10 cellular contexts compared by ENCODE assay signal in genomic region chr11:47508595-47509555, GRCh38. TPM values are rescaled to one million over a fixed set of nuclear protein-coding genes. Genes with fewer than 3 reads are reported as not detected.
DNase-seq lines count a peak whose midpoint lies in the region; ATAC-seq and TF ChIP-seq lines count a peak whose summit lies in the region.
"Had no signal": no experiment of that assay in that cellular context is flagged by ENCODE, and none has a peak within 500 bp of the region (broad histone marks: within the 10 kb centered on the region; RNA-seq: fewer than 3 reads in every experiment).

No MANE protein-coding gene starts in this region.

- peak; percentile 17 for DNase-seq in activated CD4-positive, alpha-beta T cell treated with anti-CD3 and anti-CD28 coated beads for 48 hours
- no peak for DNase-seq in activated CD4-positive, alpha-beta T cell treated with anti-CD3 and anti-CD28 coated beads, Interleukin-2, amount 50 U/mL, for 1 hour
- DNase-seq in MM.1S, result no peak
- no peak for DNase-seq in endothelial cell (ENCODE audit: low spot score)
- DNase-seq in NCI-H82 treated with DMSO at 0.1 percent for 48 hours (lab: John Stamatoyannopoulos, UW; ENCODE audit: unreplicated experiment), result no peak
- DNase-seq in NCI-H446 (lab: John Stamatoyannopoulos, UW), result no peak
- no peak for DNase-seq in COR-L47 (lab: John Stamatoyannopoulos, UW)
- DNase-seq: H7, NCI-H748 treated with DMSO at 0.1 percent for 48 hours had no signal

- H3K27ac Mint-ChIP-seq in endothelial cell (ENCODE audit: unreplicated experiment), result peak overlapping the region; percentile 80
- H3K27ac Mint-ChIP-seq in stimulated activated memory B cell treated with anti-CD40 and anti-IgM and Interleukin-4, amounts not matched to agents 10 μg/mL and 1 μg/mL and 100 μg/mL, for 72 hours, result peak overlapping the region; percentile 93

- ATAC-seq in stimulated activated memory B cell treated with anti-CD40 and anti-IgM and Interleukin-4, amounts not matched to agents 10 μg/mL and 1 μg/mL and 100 μg/mL, for 72 hours, result peak; percentile 63

- peaks cover 49% of the 10 kb centered on the region for H3K4me1 Mint-ChIP-seq in endothelial cell (ENCODE audit: unreplicated experiment)
- peaks cover 88% of the 10 kb centered on the region for H3K4me1 Mint-ChIP-seq in stimulated activated memory B cell treated with anti-CD40 and anti-IgM and Interleukin-4, amounts not matched to agents 10 μg/mL and 1 μg/mL and 100 μg/mL, for 72 hours

- no peaks in the 10 kb centered on the region for H3K9me3 Mint-ChIP-seq in endothelial cell (ENCODE audit: unreplicated experiment)
- no peaks in the 10 kb centered on the region for H3K9me3 Mint-ChIP-seq in stimulated activated memory B cell treated with anti-CD40 and anti-IgM and Interleukin-4, amounts not matched to agents 10 μg/mL and 1 μg/mL and 100 μg/mL, for 72 hours

- peak overlapping the region; percentile 40; the same call in 1 of the 2 replicates for H3K27ac ChIP-seq in MM.1S (ENCODE audit: low read length)

- H3K36me3 Mint-ChIP-seq in endothelial cell (ENCODE audit: low read depth, unreplicated experiment), result no peaks in the 10 kb centered on the region
- no peaks in the 10 kb centered on the region for H3K36me3 Mint-ChIP-seq in stimulated activated memory B cell treated with anti-CD40 and anti-IgM and Interleukin-4, amounts not matched to agents 10 μg/mL and 1 μg/mL and 100 μg/mL, for 72 hours

- H3K9me2 ChIP-seq in MM.1S (replicated peaks; ENCODE audit: insufficient read depth, low read length), result no peaks in the 10 kb centered on the region

- H3K4me3 ChIP-seq in MM.1S (ENCODE audit: low read length), result no peak overlapping the region

- no peaks in the 10 kb centered on the region for H3K27me3 ChIP-seq in MM.1S (replicated peaks; ENCODE audit: insufficient read depth, low read length)

- TF ChIP-seq CTCF in MM.1S (IDR thresholded peaks at IDR 0.05; ENCODE audit: low read length) (no peak), endothelial cell (IDR thresholded peaks at IDR 0.05; ENCODE audit: unreplicated experiment) (no peak)

- no peaks in the 10 kb centered on the region for H3K9me3 ChIP-seq in MM.1S (replicated peaks; ENCODE audit: insufficient read depth, low read length)

- H4K20me1 ChIP-seq in MM.1S (ENCODE audit: insufficient read depth, low read length), result peaks cover 16% of the 10 kb centered on the region

- no peak overlapping the region for H2AFZ ChIP-seq in MM.1S (ENCODE audit: low read length)

- peak overlapping the region; percentile 37 for H3K4me3 Mint-ChIP-seq in endothelial cell (ENCODE audit: unreplicated experiment)
- peak overlapping the region; percentile 66 for H3K4me3 Mint-ChIP-seq in stimulated activated memory B cell treated with anti-CD40 and anti-IgM and Interleukin-4, amounts not matched to agents 10 μg/mL and 1 μg/mL and 100 μg/mL, for 72 hours

- H3F3A ChIP-seq in MM.1S (ENCODE audit: insufficient read depth, low read length), result peaks cover 7% of the 10 kb centered on the region; the same call in 1 of the 2 replicates

- peaks cover 99% of the 10 kb centered on the region for H3K79me2 ChIP-seq in MM.1S (ENCODE audit: low read length)

- H3K27me3 Mint-ChIP-seq in endothelial cell (ENCODE audit: unreplicated experiment), result peaks cover 2% of the 10 kb centered on the region
- H3K27me3 Mint-ChIP-seq in stimulated activated memory B cell treated with anti-CD40 and anti-IgM and Interleukin-4, amounts not matched to agents 10 μg/mL and 1 μg/mL and 100 μg/mL, for 72 hours, result no peaks in the 10 kb centered on the region

- H3K36me3 ChIP-seq in MM.1S (replicated peaks; ENCODE audit: insufficient read depth, low read length), result no peaks in the 10 kb centered on the region

- no peak overlapping the region for H3K9ac ChIP-seq in MM.1S (ENCODE audit: low read length)

- peaks cover 6% of the 10 kb centered on the region; the same call in 1 of the 2 replicates for H3K4me1 ChIP-seq in MM.1S (ENCODE audit: low read length)

- H3K4me2 ChIP-seq in MM.1S (ENCODE audit: low read depth, low read length), result peak overlapping the region; percentile 42

RNA-seq across cellular contexts. Expression of gene CELF1, which starts 44.1 kb away (rescaled TPM):
- 162 TPM for total RNA-seq in endothelial cell (ENCODE audit: unreplicated experiment)

RNA-seq across cellular contexts. Expression of gene PTPMT1, which starts 56.5 kb away (rescaled TPM):
- 34.9 TPM for total RNA-seq in endothelial cell (ENCODE audit: unreplicated experiment)

RNA-seq across cellular contexts. Expression of gene RAPSN, which starts 59.9 kb away (rescaled TPM):
- 0.95 TPM for total RNA-seq in endothelial cell (ENCODE audit: unreplicated experiment)
